30 cellular contexts compared by ENCODE assay signal in genomic region chr22:41739576-41739975, GRCh38. TPM values are rescaled to one million over a fixed set of nuclear protein-coding genes. Genes with fewer than 3 reads are reported as not detected.
"Had no signal": no experiment of that assay in that cellular context is flagged by ENCODE, and none has a peak within 500 bp of the region (broad histone marks: within the 10 kb centered on the region; RNA-seq: fewer than 3 reads in every experiment).

No MANE protein-coding gene starts in this region.

- H3K4me3 Mint-ChIP-seq: activated B cell treated with CpG ODN at 0.5 μM for 24 hours; activated CD4-positive, alpha-beta memory T cell treated with anti-CD3 and anti-CD28 coated beads, Interleukin-2, amount 10 ng/mL, durations not matched to agents 7 days and 5 days; activated CD4-positive, alpha-beta T cell treated with anti-CD3 and anti-CD28 coated beads, Interleukin-2, amount 10 ng/mL, durations not matched to agents 7 days and 5 days; activated naive CD4-positive, alpha-beta T cell treated with anti-CD3 and anti-CD28 coated beads for 36 hours; activated naive CD8-positive, alpha-beta T cell; activated T-helper 17 cell treated with anti-CD3 and anti-CD28 coated beads, Interleukin-2, amount 50 U/mL, for 72 hours; T-cell had no signal

- H3K27me3 Mint-ChIP-seq: activated B cell treated with CpG ODN at 0.5 μM for 24 hours; activated naive CD8-positive, alpha-beta T cell; activated T-helper 17 cell treated with anti-CD3 and anti-CD28 coated beads, Interleukin-2, amount 50 U/mL, for 72 hours had no signal

- ATAC-seq: activated T-helper 17 cell treated with anti-CD3 and anti-CD28 coated beads, Interleukin-2, amount 50 U/mL, for 72 hours; Panc1; Right ventricle myocardium inferior; T-cell had no signal

- DNase-seq: activated B cell treated with CpG ODN at 0.5 μM for 24 hours; activated CD4-positive, alpha-beta memory T cell treated with anti-CD3 and anti-CD28 coated beads, Interleukin-2, amount 10 ng/mL, durations not matched to agents 7 days and 5 days; activated CD4-positive, alpha-beta T cell treated with anti-CD3 and anti-CD28 coated beads for 1 hour; activated CD4-positive, alpha-beta T cell treated with anti-CD3 and anti-CD28 coated beads, Interleukin-2, amount 10 ng/mL, durations not matched to agents 7 days and 5 days; activated gamma-delta T cell; activated naive CD4-positive, alpha-beta T cell treated with anti-CD3 and anti-CD28 coated beads for 36 hours; activated T-cell treated with anti-CD3 and anti-CD28 coated beads, Interleukin-2, amount 50 U/mL, for 48 hours; adrenal gland; aorta; central memory CD4-positive, alpha-beta T cell; MM.1S; NCI-H1105 treated with DMSO at 0.1 percent for 48 hours; NCI-H1436 treated with DMSO at 0.1 percent for 48 hours; NCI-H187; NCI-H2081 treated with DMSO at 0.1 percent for 48 hours; NCI-H2227 treated with DMSO at 0.1 percent for 48 hours; NCI-H526; NCI-H774; OCI-M1; RPMI8226; T-cell; T1000 had no signal

- H3K36me3 Mint-ChIP-seq: activated naive CD8-positive, alpha-beta T cell; T-cell had no signal

- H3K27ac Mint-ChIP-seq: activated B cell treated with CpG ODN at 0.5 μM for 24 hours; activated CD4-positive, alpha-beta memory T cell treated with anti-CD3 and anti-CD28 coated beads, Interleukin-2, amount 10 ng/mL, durations not matched to agents 7 days and 5 days; activated CD4-positive, alpha-beta T cell treated with anti-CD3 and anti-CD28 coated beads, Interleukin-2, amount 10 ng/mL, durations not matched to agents 7 days and 5 days; activated naive CD4-positive, alpha-beta T cell treated with anti-CD3 and anti-CD28 coated beads for 36 hours; activated naive CD8-positive, alpha-beta T cell; activated T-helper 17 cell treated with anti-CD3 and anti-CD28 coated beads, Interleukin-2, amount 50 U/mL, for 72 hours had no signal

- H3K4me3 ChIP-seq: adrenal gland, coronary artery, SK-N-MC had no signal

- H3K4me1 Mint-ChIP-seq: activated B cell treated with CpG ODN at 0.5 μM for 24 hours; activated T-helper 17 cell treated with anti-CD3 and anti-CD28 coated beads, Interleukin-2, amount 50 U/mL, for 72 hours had no signal

- H3K9me3 Mint-ChIP-seq: activated B cell treated with CpG ODN at 0.5 μM for 24 hours; activated CD4-positive, alpha-beta memory T cell treated with anti-CD3 and anti-CD28 coated beads, Interleukin-2, amount 10 ng/mL, durations not matched to agents 7 days and 5 days; activated CD4-positive, alpha-beta T cell treated with anti-CD3 and anti-CD28 coated beads, Interleukin-2, amount 10 ng/mL, durations not matched to agents 7 days and 5 days; activated naive CD4-positive, alpha-beta T cell treated with anti-CD3 and anti-CD28 coated beads for 36 hours; activated T-helper 17 cell treated with anti-CD3 and anti-CD28 coated beads, Interleukin-2, amount 50 U/mL, for 72 hours; T-cell had no signal

- FAIRE-seq: bronchial epithelial cell, TTC549 had no signal

RNA-seq across cellular contexts. Expression of gene MEI1, which starts 40.3 kb away (rescaled TPM):
- total RNA-seq: bronchial epithelial cell had no signal
